In the genomic region with DNA sequence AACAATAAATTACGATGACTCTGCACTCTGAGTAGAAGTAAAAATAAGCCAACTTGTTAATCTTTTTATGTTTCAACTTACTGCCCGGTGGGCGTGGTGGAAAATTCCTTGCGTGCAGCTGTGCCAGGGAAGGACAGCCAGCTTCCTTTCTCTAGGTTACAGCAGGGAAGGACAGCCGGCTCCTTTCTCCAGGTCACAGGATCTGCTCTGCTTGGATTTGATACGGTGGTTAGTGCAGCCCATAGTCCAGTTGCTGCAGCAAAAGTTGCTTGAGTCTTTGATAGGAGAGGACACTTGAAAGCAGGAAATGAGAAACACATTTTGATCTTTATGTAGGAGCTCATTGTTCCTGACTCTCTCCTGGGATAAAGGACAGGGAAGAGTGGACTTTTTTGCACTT, we compare ENCODE assay signal across 1 cellular context. TPM values are rescaled to one million over a fixed set of nuclear protein-coding genes. Genes with fewer than 3 reads are reported as not detected.
"Had no signal": no experiment of that assay in that cellular context is flagged by ENCODE, and none has a peak within 500 bp of the region (broad histone marks: within the 10 kb centered on the region; RNA-seq: fewer than 3 reads in every experiment).

No MANE protein-coding gene starts in this region.

RNA-seq across cellular contexts. Expression of gene POTEB, which starts 13.4 kb away (rescaled TPM):
- total RNA-seq: G401 had no signal
